ENCODE assay signal across 1 cellular context in the genomic region with DNA sequence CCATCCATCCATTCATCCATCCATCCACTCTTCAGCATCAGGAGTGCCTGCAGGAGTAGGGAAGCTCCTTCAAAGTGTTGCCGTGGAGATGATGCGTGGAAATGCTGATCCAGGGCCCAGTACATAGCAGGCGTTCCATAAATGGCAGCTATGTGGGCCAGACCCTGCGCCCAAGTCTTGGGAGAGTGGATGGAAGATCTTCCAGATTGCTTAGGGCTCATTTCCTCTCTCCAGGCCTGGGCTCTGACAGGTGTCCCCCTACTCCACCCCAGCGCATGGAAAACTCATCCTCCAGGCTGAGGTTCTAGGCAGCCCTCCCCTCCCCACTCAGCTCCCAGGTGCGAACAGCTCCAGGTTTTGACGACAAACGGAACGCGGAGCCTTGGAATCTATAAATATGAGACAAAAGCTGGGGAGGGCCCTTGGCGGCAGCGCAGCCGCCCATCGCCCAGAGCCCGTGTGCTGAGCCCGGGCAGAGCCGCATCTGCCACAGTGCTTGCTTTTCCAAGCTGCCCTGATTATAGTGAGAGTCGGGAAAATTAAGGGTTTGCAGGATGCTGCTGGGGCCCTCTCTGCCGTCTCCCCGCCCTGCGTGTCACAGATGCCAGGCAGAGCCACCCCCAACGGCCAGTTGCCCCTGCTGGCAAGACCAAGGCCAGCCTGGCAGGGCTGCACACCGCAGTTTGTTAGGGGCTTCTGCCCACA.
TF ChIP-seq lines count a peak whose summit lies in the region.

No MANE protein-coding gene starts in this region.

TF ChIP-seq in HCT116, 20 proteins besides CTCF, POLR2A, EP300 and RAD21 (continued from another document):
- TF ChIP-seq, protein P1, sequence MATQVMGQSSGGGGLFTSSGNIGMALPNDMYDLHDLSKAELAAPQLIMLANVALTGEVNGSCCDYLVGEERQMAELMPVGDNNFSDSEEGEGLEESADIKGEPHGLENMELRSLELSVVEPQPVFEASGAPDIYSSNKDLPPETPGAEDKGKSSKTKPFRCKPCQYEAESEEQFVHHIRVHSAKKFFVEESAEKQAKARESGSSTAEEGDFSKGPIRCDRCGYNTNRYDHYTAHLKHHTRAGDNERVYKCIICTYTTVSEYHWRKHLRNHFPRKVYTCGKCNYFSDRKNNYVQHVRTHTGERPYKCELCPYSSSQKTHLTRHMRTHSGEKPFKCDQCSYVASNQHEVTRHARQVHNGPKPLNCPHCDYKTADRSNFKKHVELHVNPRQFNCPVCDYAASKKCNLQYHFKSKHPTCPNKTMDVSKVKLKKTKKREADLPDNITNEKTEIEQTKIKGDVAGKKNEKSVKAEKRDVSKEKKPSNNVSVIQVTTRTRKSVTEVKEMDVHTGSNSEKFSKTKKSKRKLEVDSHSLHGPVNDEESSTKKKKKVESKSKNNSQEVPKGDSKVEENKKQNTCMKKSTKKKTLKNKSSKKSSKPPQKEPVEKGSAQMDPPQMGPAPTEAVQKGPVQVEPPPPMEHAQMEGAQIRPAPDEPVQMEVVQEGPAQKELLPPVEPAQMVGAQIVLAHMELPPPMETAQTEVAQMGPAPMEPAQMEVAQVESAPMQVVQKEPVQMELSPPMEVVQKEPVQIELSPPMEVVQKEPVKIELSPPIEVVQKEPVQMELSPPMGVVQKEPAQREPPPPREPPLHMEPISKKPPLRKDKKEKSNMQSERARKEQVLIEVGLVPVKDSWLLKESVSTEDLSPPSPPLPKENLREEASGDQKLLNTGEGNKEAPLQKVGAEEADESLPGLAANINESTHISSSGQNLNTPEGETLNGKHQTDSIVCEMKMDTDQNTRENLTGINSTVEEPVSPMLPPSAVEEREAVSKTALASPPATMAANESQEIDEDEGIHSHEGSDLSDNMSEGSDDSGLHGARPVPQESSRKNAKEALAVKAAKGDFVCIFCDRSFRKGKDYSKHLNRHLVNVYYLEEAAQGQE (IDR thresholded peaks at IDR 0.05; ENCODE audit: low read depth) = no peak
TF ChIP-seq in HCT116: peak in this region for 0.
